In genomic region chr7:159032310-159032709, GRCh38 we compare ENCODE assay signal across 26 cellular contexts.
DNase-seq lines count a peak whose midpoint lies in the region; ATAC-seq, FAIRE-seq and TF ChIP-seq lines count a peak whose summit lies in the region.
"Had no signal": no experiment of that assay in that cellular context is flagged by ENCODE, and none has a peak within 500 bp of the region (broad histone marks: within the 10 kb centered on the region; RNA-seq: fewer than 3 reads in every experiment).

No MANE protein-coding gene starts in this region.

- H2AFZ ChIP-seq in DND-41 (ENCODE audit: low read depth, low read length) = no peak overlapping the region
- no peak overlapping the region for H2AFZ ChIP-seq in K562 (ENCODE audit: low read depth, low read length)

- no peaks in the 10 kb centered on the region for H3K79me2 ChIP-seq in DND-41 (ENCODE audit: insufficient read depth, low read length)
- H3K79me2 ChIP-seq in K562 (ENCODE audit: control insufficient read depth, insufficient read depth, low read length) = no peaks in the 10 kb centered on the region

- TF ChIP-seq CTCF in DND-41 (IDR thresholded peaks at IDR 0.05; ENCODE audit: borderline replicate concordance, extremely low read depth, low read length, poor library complexity, severe bottlenecking) = no peak
- TF ChIP-seq CTCF in K562 (IDR thresholded peaks at IDR 0.05 in 2 of 3, conservative IDR thresholded peaks at IDR 0.05 in 1 of 3; ENCODE audit: insufficient read depth in 2 of 3, low read depth in 1 of 3, low read length in 3 of 3) = no peak
- no peak for TF ChIP-seq CTCF in right atrium auricular region (IDR thresholded peaks at IDR 0.05)

- H3K4me2 ChIP-seq in DND-41 (ENCODE audit: insufficient read depth, low read length) = no peak overlapping the region
- H3K4me2 ChIP-seq in K562 (ENCODE audit: insufficient read depth, low read length) = no peak overlapping the region

- TF ChIP-seq POLR2A in K562 (conservative IDR thresholded peaks at IDR 0.05) (no peak), GM12892 (IDR thresholded peaks at IDR 0.05; ENCODE audit: low read depth, low read length) (no peak)

- CTCF ChIA-PET in K562 (lab: Yijun Ruan, JAX; ENCODE audit: low intra/inter-chr PET ratio) = no interaction called here

- H4K20me1 ChIP-seq in DND-41 (ENCODE audit: insufficient read depth, low read length) = no peaks in the 10 kb centered on the region
- H4K20me1 ChIP-seq in K562 (replicated peaks; ENCODE audit: control insufficient read depth, insufficient read depth, low read length) = 0 out of 2 replicates have a peak, but pooled peaks cover 8% of the 10 kb centered on the region

- H3K9me3 ChIP-seq in DND-41 (ENCODE audit: insufficient read depth, low read length, severe bottlenecking) (no peaks in the 10 kb centered on the region), K562 (replicated peaks; ENCODE audit: control insufficient read depth, insufficient read depth, low read depth, low read length) (no peaks in the 10 kb centered on the region), right atrium auricular region (no peaks in the 10 kb centered on the region)
- H3K9me3 ChIP-seq: mucosa of descending colon, Peyer's patch, SJSA1 had no signal

- ATAC-seq in DND-41 (ENCODE audit: insufficient read depth, low read depth) = no peak
- no peak for ATAC-seq in K562
- ATAC-seq in GM19351 (IDR thresholded peaks at IDR 0.05; ENCODE audit: unreplicated experiment) = no peak
- ATAC-seq: activated CD4-positive, alpha-beta T cell treated with anti-CD3 and anti-CD28 coated beads for 36 hours; mucosa of descending colon had no signal

- POLR2A ChIA-PET in K562 (lab: Yijun Ruan, JAX) = interaction anchor here (1.0 kb wide), 1 partner anchor 9 kb away, joined by 4 read pairs; no protein-coding TSS in a partner anchor

- H3K27ac ChIP-seq in DND-41 (ENCODE audit: low read length) = peak overlapping the region; percentile 54; the same call in 1 of the 2 replicates
- H3K27ac ChIP-seq in K562 (ENCODE audit: extremely low read depth, low read depth, low read length) = no peak overlapping the region
- peak overlapping the region; percentile 27 to 85 for H3K27ac ChIP-seq in right atrium auricular region
- H3K27ac ChIP-seq: C4-2B, SJSA1 had no signal

- H3K4me1 ChIP-seq in DND-41 (ENCODE audit: insufficient read depth, low read length) = peaks cover 10% of the 10 kb centered on the region
- H3K4me1 ChIP-seq in K562 (replicated peaks in 1 of 2; ENCODE audit: control insufficient read depth in 2 of 2, insufficient read depth in 2 of 2, low read length in 2 of 2) = peaks cover 3 to 50% of the 10 kb centered on the region in 2 experiments; a peak in 4 of 5 replicates
- peaks cover 0 to 24% of the 10 kb centered on the region in 2 donors for H3K4me1 ChIP-seq in right atrium auricular region

- DNase-seq in DND-41 (no peak), K562 (ENCODE audit: extremely low read depth in 1 of 4, low spot score in 3 of 4) (no peak), right atrium auricular region (ENCODE audit: low spot score) (peak; percentile 60), GM12892 (ENCODE audit: insufficient read length) (no peak), SK-N-DZ (ENCODE audit: low spot score) (no peak)
- peak; percentile 6 for DNase-seq in stimulated activated CD8-positive, alpha-beta memory T cell treated with anti-CD3 and anti-CD28 coated beads, Interleukin-4, amount 100 ng/mL, for 48 hours
- DNase-seq in activated CD4-positive, CD25-positive, alpha-beta regulatory T cell (lab: John Stamatoyannopoulos, UW) = no peak
- DNase-seq: activated CD4-positive, alpha-beta T cell treated with anti-CD3 and anti-CD28 coated beads for 36 hours; activated naive CD8-positive, alpha-beta T cell treated with anti-CD3 and anti-CD28 coated beads for 36 hours; Calu3; effector CD4-positive, alpha-beta T cell; erythroblast; foreskin fibroblast; hippocampal formation; mucosa of descending colon; NCI-H1694; NCI-H2171 treated with DMSO at 0.1 percent for 48 hours; NCI-H524 treated with DMSO at 0.1 percent for 48 hours; stimulated activated CD4-positive, alpha-beta T cell treated with anti-CD3 and anti-CD28 coated beads, Interleukin-1b, Interleukin-23, amount 100 ng/mL, for 48 hours; substantia nigra had no signal

- H3K36me3 ChIP-seq in DND-41 (ENCODE audit: insufficient read depth, low read length) = peaks cover 84% of the 10 kb centered on the region
- H3K36me3 ChIP-seq in K562 (ENCODE audit: control insufficient read depth, insufficient read depth, low read length) = 0 out of 3 replicates have a peak, but pooled peaks cover 3% of the 10 kb centered on the region
- H3K36me3 ChIP-seq in right atrium auricular region = peaks cover 10% of the 10 kb centered on the region
- H3K36me3 ChIP-seq: Peyer's patch, SJSA1 had no signal

- H3K27me3 ChIP-seq in DND-41 (ENCODE audit: insufficient read depth, low read length, poor library complexity) (no peaks in the 10 kb centered on the region), K562 (ENCODE audit: control insufficient read depth in 2 of 2, insufficient read depth in 2 of 2, low read length in 2 of 2) (peaks cover 46 to 72% of the 10 kb centered on the region in 2 experiments), right atrium auricular region (no peaks in the 10 kb centered on the region)
- H3K27me3 ChIP-seq: Peyer's patch had no signal

- TF ChIP-seq RAD21 in K562 (CRISPR knock-in tag; conservative IDR thresholded peaks at IDR 0.05 in 1 of 2, IDR thresholded peaks at IDR 0.05 in 1 of 2) = no peak

- WGBS in K562 (ENCODE audit: insufficient coverage, low coverage, missing lambda C conversion rate) = 45% methylated on average over 13 of the region's 13 CpGs

- no peak overlapping the region for H3K4me3 ChIP-seq in DND-41 (ENCODE audit: low read depth in 1 of 2, low read length in 2 of 2)
- no peak overlapping the region for H3K4me3 ChIP-seq in K562
- H3K4me3 ChIP-seq in right atrium auricular region = no peak overlapping the region
- H3K4me3 ChIP-seq: mucosa of descending colon, SJSA1 had no signal

- no peak for TF ChIP-seq EP300 in K562 (IDR thresholded peaks at IDR 0.05; ENCODE audit: low read length)

- intact Hi-C loops in K562 (cut with micrococcal nuclease) = no loop called here

- BruUV-seq in K562 (replicated peaks; lab: Mats Ljungman, UMichigan) = no TSS peak

- in situ Hi-C loops in K562 (cut with MboI) = no loop called here

- no peak for FAIRE-seq in K562 (lab: Jason Lieb, UNC)
- FAIRE-seq in GM12892 (lab: Jason Lieb, UNC) = no peak
- FAIRE-seq: GM12891, H54 had no signal

- H3K9ac ChIP-seq in DND-41 (ENCODE audit: low read depth, low read length) = no peak overlapping the region
- H3K9ac ChIP-seq in K562 (ENCODE audit: insufficient read depth in 1 of 2, low read depth in 2 of 2, low read length in 2 of 2) = peak overlapping the region in 1 of 2 experiments; percentile 39; a peak in 1 of 4 replicates

- no peaks in the 10 kb centered on the region for H3K9me1 ChIP-seq in K562 (ENCODE audit: control insufficient read depth, insufficient read depth, low read length)

TF ChIP-seq in K562, 482 proteins besides CTCF, POLR2A, EP300 and RAD21 (continues in another document):
- TF ChIP-seq NFE2L1 (tag; IDR thresholded peaks at IDR 0.05; ENCODE audit: borderline replicate concordance, low read depth) (no peak), SRSF3 (IDR thresholded peaks at IDR 0.05; ENCODE audit: insufficient read depth, low read length) (0 out of 2 replicates have a peak, but pooled peaks have one; percentile 19), NFIC (IDR thresholded peaks at IDR 0.05) (peak; percentile 34; the same call in 1 of the 2 replicates), DEAF1 (CRISPR knock-in tag; IDR thresholded peaks at IDR 0.05) (no peak), ZNF232 (CRISPR knock-in tag; IDR thresholded peaks at IDR 0.05) (no peak), ZNF586 (CRISPR knock-in tag; conservative IDR thresholded peaks at IDR 0.05) (no peak), CREM (IDR thresholded peaks at IDR 0.05; ENCODE audit: low read depth) (no peak), ZNF639 (CRISPR knock-in tag; conservative IDR thresholded peaks at IDR 0.05 in 1 of 2, IDR thresholded peaks at IDR 0.05 in 1 of 2) (no peak), RAD51 (IDR thresholded peaks at IDR 0.05; ENCODE audit: borderline replicate concordance, low read depth) (no peak)
- TF ChIP-seq, protein P1, sequence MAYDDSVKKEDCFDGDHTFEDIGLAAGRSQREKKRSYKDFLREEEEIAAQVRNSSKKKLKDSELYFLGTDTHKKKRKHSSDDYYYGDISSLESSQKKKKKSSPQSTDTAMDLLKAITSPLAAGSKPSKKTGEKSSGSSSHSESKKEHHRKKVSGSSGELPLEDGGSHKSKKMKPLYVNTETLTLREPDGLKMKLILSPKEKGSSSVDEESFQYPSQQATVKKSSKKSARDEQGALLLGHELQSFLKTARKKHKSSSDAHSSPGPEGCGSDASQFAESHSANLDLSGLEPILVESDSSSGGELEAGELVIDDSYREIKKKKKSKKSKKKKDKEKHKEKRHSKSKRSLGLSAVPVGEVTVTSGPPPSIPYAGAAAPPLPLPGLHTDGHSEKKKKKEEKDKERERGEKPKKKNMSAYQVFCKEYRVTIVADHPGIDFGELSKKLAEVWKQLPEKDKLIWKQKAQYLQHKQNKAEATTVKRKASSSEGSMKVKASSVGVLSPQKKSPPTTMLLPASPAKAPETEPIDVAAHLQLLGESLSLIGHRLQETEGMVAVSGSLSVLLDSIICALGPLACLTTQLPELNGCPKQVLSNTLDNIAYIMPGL (CRISPR knock-in tag; IDR thresholded peaks at IDR 0.05) = no peak

Comparison
In these comparisons a context has a peak if more than half of its experiments do, and no peak if none do; other contexts are left out.
1. DNase-seq: peak in right atrium auricular region (single experiment) and stimulated activated CD8-positive, alpha-beta memory T cell treated with anti-CD3 and anti-CD28 coated beads, Interleukin-4, amount 100 ng/mL, for 48 hours (single experiment); none in DND-41 (single experiment), K562 (0 of 4), activated CD4-positive, CD25-positive, alpha-beta regulatory T cell (0 of 4), GM12892 (single experiment) and SK-N-DZ (single experiment).